ENCODE assay signal across 8 cellular contexts in the genomic region with DNA sequence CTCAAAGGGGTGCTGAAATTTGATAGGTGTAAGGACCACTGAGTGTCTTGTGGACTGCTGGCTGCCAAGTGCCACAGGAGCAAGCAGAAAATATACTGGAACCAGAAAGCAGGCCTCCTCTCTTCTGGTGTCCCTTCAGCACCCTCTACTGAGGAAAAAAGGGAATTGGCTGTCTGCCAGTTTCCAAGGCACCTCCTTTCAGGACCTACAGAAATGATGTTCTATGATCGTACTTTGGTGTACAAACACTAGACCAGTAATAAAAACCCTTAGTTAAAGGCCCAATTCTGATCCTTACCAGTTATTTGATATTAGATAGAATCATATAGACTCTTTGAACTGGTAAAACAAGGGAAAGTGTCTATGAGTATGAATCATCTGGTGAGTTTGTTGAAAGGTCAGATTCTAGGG. TPM values are rescaled to one million over a fixed set of nuclear protein-coding genes. Genes with fewer than 3 reads are reported as not detected.
DNase-seq lines count a peak whose midpoint lies in the region; ATAC-seq and TF ChIP-seq lines count a peak whose summit lies in the region.

No MANE protein-coding gene starts in this region.

- no peaks in the 10 kb centered on the region; the same call in 1 of the 2 replicates for H4K20me1 ChIP-seq in HCT116 (ENCODE audit: insufficient read depth)

- H3K4me2 ChIP-seq in HCT116 (ENCODE audit: low read length): peak overlapping the region; percentile 1; the same call in 1 of the 2 replicates

- no peaks in the 10 kb centered on the region for H3K9me3 ChIP-seq in HCT116 (ENCODE audit: control insufficient read depth in 1 of 2, insufficient read depth in 1 of 2, low read depth in 1 of 2, low read length in 2 of 2)
- no peaks in the 10 kb centered on the region for H3K9me3 ChIP-seq in mucosa of descending colon
- H3K9me3 ChIP-seq in tibial nerve: no peaks in the 10 kb centered on the region

- no TSS peak for BruUV-seq in HCT116 (replicated peaks; lab: Mats Ljungman, UMichigan)

- no peak for TF ChIP-seq POLR2A in HCT116 (IDR thresholded peaks at IDR 0.05; ENCODE audit: borderline replicate concordance, extremely low read depth, insufficient read depth, insufficient read length)
- no peak for TF ChIP-seq POLR2A in tibial nerve (IDR thresholded peaks at IDR 0.05)

- TF ChIP-seq RAD21 in HCT116 (IDR thresholded peaks at IDR 0.05; ENCODE audit: low read depth): peak; percentile 64

- POLR2A ChIA-PET in HCT116 (lab: Charles Lee): no interaction called here

- H3K79me2 ChIP-seq in HCT116 (ENCODE audit: insufficient read depth, low read length): peaks cover 27% of the 10 kb centered on the region

- H3K9ac ChIP-seq in HCT116 (ENCODE audit: low read length): no peak overlapping the region

- intact Hi-C loops in HCT116 (cut with micrococcal nuclease) (loop anchor here (10.0 kb wide), 1 partner anchor 537 kb away; no protein-coding TSS in a partner anchor), mucosa of descending colon (cut with DNase I, micrococcal nuclease) (no loop called here)

- peaks cover 4 to 6% of the 10 kb centered on the region in 2 experiments; a peak in 3 of 4 replicates for H3K4me1 ChIP-seq in HCT116 (ENCODE audit: control insufficient read depth in 1 of 2, insufficient read depth in 2 of 2, low read length in 2 of 2)
- H3K4me1 ChIP-seq in mucosa of descending colon (ENCODE audit: low read depth): no peaks in the 10 kb centered on the region
- H3K4me1 ChIP-seq in tibial nerve: peaks cover 0 to 34% (median 8%) of the 10 kb centered on the region in 4 donors

- H3K27me3 ChIP-seq in HCT116 (ENCODE audit: insufficient read depth, low read length): no peaks in the 10 kb centered on the region
- H3K27me3 ChIP-seq in tibial nerve: no peaks in the 10 kb centered on the region

- WGBS in tibial nerve, 2 donors: 6 to 12% methylated on average over 1 of the region's 1 CpG

- TF ChIP-seq EP300 in tibial nerve (IDR thresholded peaks at IDR 0.05): peak in 1 of 2 donors; percentile 45

- peak; percentile 46 to 80 (median 67); a peak in 5 of 6 replicates for TF ChIP-seq CTCF in HCT116 (IDR thresholded peaks at IDR 0.05 in 2 of 3, conservative IDR thresholded peaks at IDR 0.05 in 1 of 3; ENCODE audit: borderline replicate concordance in 1 of 3, insufficient read depth in 1 of 3, low read depth in 2 of 3, low read length in 2 of 3)
- TF ChIP-seq CTCF in mucosa of descending colon (IDR thresholded peaks at IDR 0.05): peak; percentile 10
- TF ChIP-seq CTCF in tibial nerve (IDR thresholded peaks at IDR 0.05): peak; percentile 29 to 51 (median 42)

- RAD21 ChIA-PET in HCT116 (lab: Charles Lee; ENCODE audit: low non-redundant PET in 1 of 2, low total read pairs in 2 of 2, uncharacterized antibody in 2 of 2, unreplicated experiment in 2 of 2): no interaction called here

- H3K9me2 ChIP-seq in HCT116 (ENCODE audit: insufficient read depth): no peaks in the 10 kb centered on the region

- peaks cover 0 to 4% of the 10 kb centered on the region in 2 experiments; a peak in 1 of 4 replicates for H3K36me3 ChIP-seq in HCT116 (ENCODE audit: control insufficient read depth in 1 of 2, insufficient read depth in 2 of 2, low read length in 2 of 2)
- no peaks in the 10 kb centered on the region for H3K36me3 ChIP-seq in mucosa of descending colon (ENCODE audit: low read depth)
- peaks cover 0 to 5% (median 0%) of the 10 kb centered on the region in 3 donors for H3K36me3 ChIP-seq in tibial nerve

- H3K27ac ChIP-seq in HCT116 (ENCODE audit: low read depth, low read length): no peak overlapping the region
- H3K27ac ChIP-seq in epithelial cell of prostate: no peak overlapping the region
- peak overlapping the region in 2 of 4 donors; percentile 36 to 53 for H3K27ac ChIP-seq in tibial nerve

- CTCF ChIA-PET in HCT116 (lab: Charles Lee): interaction anchor here (1.2 to 1.3 kb wide), 2 partner anchors 36 to 47 kb away, joined by 3 read pairs; a partner anchor contains a TSS

- DNase-seq in CMK (ENCODE audit: low read depth) (peak; percentile 66), HCT116 (ENCODE audit: low read depth, low spot score) (peak; percentile 78), NCI-H446 (lab: John Stamatoyannopoulos, UW) (peak; percentile 81 to 87), epithelial cell of prostate (ENCODE audit: low read depth, low spot score) (peak; percentile 6), mucosa of descending colon (peak in 1 of 3 donors; percentile 79), tibial nerve (ENCODE audit: low spot score in 2 of 2) (peak in 1 of 2 donors; percentile 75)

- ATAC-seq in HCT116 (peak; percentile 79), mucosa of descending colon (peak; percentile 82), GM21576 (IDR thresholded peaks at IDR 0.05; ENCODE audit: unreplicated experiment) (no peak)
- peak; percentile 53 to 64 for ATAC-seq in activated CD4-positive, CD25-positive, alpha-beta regulatory T cell treated with anti-CD3 and anti-CD28 coated beads, Interleukin-2, amount 50 U/mL, for 24 hours

- H3K4me3 ChIP-seq in HCT116 (replicated peaks in 1 of 2; ENCODE audit: low read depth in 1 of 2, low read length in 2 of 2) (no peak overlapping the region), mucosa of descending colon (no peak overlapping the region), tibial nerve (no peak overlapping the region)

- H2AFZ ChIP-seq in HCT116 (ENCODE audit: low read depth, low read length, poor library complexity, severe bottlenecking): no peak overlapping the region

TF ChIP-seq in HCT116, 20 proteins besides CTCF, POLR2A, EP300 and RAD21:
- peak; percentile 44; the same call in 1 of the 2 replicates for TF ChIP-seq POLR2AphosphoS5 (IDR thresholded peaks at IDR 0.05; ENCODE audit: low read depth, low read length)
- TF ChIP-seq CBX3 (IDR thresholded peaks at IDR 0.05; ENCODE audit: low read depth): peak; percentile 50; the same call in 1 of the 2 replicates
- TF ChIP-seq, protein P1, sequence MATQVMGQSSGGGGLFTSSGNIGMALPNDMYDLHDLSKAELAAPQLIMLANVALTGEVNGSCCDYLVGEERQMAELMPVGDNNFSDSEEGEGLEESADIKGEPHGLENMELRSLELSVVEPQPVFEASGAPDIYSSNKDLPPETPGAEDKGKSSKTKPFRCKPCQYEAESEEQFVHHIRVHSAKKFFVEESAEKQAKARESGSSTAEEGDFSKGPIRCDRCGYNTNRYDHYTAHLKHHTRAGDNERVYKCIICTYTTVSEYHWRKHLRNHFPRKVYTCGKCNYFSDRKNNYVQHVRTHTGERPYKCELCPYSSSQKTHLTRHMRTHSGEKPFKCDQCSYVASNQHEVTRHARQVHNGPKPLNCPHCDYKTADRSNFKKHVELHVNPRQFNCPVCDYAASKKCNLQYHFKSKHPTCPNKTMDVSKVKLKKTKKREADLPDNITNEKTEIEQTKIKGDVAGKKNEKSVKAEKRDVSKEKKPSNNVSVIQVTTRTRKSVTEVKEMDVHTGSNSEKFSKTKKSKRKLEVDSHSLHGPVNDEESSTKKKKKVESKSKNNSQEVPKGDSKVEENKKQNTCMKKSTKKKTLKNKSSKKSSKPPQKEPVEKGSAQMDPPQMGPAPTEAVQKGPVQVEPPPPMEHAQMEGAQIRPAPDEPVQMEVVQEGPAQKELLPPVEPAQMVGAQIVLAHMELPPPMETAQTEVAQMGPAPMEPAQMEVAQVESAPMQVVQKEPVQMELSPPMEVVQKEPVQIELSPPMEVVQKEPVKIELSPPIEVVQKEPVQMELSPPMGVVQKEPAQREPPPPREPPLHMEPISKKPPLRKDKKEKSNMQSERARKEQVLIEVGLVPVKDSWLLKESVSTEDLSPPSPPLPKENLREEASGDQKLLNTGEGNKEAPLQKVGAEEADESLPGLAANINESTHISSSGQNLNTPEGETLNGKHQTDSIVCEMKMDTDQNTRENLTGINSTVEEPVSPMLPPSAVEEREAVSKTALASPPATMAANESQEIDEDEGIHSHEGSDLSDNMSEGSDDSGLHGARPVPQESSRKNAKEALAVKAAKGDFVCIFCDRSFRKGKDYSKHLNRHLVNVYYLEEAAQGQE (IDR thresholded peaks at IDR 0.05; ENCODE audit: low read depth): no peak
- TF ChIP-seq CEBPB (IDR thresholded peaks at IDR 0.05; ENCODE audit: low read depth): no peak
- TF ChIP-seq ELF1 (IDR thresholded peaks at IDR 0.05; ENCODE audit: borderline replicate concordance, low read depth): no peak
- TF ChIP-seq JUND (IDR thresholded peaks at IDR 0.05): peak; percentile 22; the same call in 1 of the 2 replicates
TF ChIP-seq in HCT116: peak in this region for 3.

RNA-seq across cellular contexts. Expression of a gene that starts 35.8 kb away (rescaled TPM):
- total RNA-seq in HCT116 (2021; ENCODE audit: unreplicated experiment) (26.3 TPM), mucosa of descending colon (10 to 100 TPM; 21.6 to 33.4 (median 32.1) TPM), tibial nerve (10 to 100 TPM; 26.4 to 48.1 (median 44.8) TPM)
- polyA plus RNA-seq in HCT116 (2012): 19.7 and 24.6 TPM in 2 replicates

RNA-seq across cellular contexts. Expression of a gene that starts 41.8 kb away (rescaled TPM):
- 29.1 TPM for total RNA-seq in HCT116 (2021; ENCODE audit: unreplicated experiment)
- 14.1 and 14.7 TPM in 2 replicates for polyA plus RNA-seq in HCT116 (2012)
- 10 to 100 TPM; 16.0 to 20.6 (median 16.3) TPM for total RNA-seq in mucosa of descending colon
- total RNA-seq in tibial nerve: 10 to 100 TPM; 14.9 to 25.9 (median 15.6) TPM

Comparison
In these comparisons a context has a peak if more than half of its experiments do, and no peak if none do; other contexts are left out.
1. CTCF ChIP-seq: peak in every context shown above with its lines; median percentile 67 in HCT116; 42 in tibial nerve; 10 in mucosa of descending colon.